1 cellular context compared by ENCODE assay signal in the genomic region with DNA sequence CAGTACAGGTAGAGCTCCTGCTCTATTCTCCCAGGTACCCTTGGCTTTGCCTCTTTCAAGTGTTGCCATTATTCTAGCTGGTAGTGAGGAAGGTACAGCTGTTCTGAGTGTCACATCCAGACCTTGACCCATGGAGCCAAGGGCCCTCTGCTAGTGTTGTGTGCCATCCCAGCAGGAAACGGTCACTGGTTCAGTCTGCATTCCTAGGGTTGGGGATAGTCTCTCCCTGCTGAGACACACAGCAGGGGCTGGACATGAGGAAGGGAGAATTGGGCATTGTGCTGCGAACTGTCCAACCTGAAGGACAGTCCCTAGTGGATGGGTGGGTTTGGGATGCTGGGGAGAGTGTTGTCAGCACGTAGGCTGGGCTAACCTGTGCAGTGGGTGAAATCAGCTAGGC.
TF ChIP-seq lines count a peak whose summit lies in the region.

No MANE protein-coding gene starts in this region.

TF ChIP-seq in Ishikawa, 13 proteins besides CTCF, POLR2A, EP300 and RAD21 (continued from another document):
- TF ChIP-seq, protein P1, sequence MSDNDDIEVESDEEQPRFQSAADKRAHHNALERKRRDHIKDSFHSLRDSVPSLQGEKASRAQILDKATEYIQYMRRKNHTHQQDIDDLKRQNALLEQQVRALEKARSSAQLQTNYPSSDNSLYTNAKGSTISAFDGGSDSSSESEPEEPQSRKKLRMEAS (IDR thresholded peaks at IDR 0.05) = 0 out of 2 replicates have a peak, but pooled peaks have one; percentile 17
- TF ChIP-seq TCF12 (IDR thresholded peaks at IDR 0.05; ENCODE audit: low read depth) (0 out of 2 replicates have a peak, but pooled peaks have one; percentile 42), ZBTB7A (IDR thresholded peaks at IDR 0.05; ENCODE audit: low read depth) (no peak)
TF ChIP-seq in Ishikawa: peak in this region for 4.
